18 cellular contexts compared by ENCODE assay signal in genomic region chr17:76063880-76064546, GRCh38. TPM values are rescaled to one million over a fixed set of nuclear protein-coding genes. Genes with fewer than 3 reads are reported as not detected.
DNase-seq lines count a peak whose midpoint lies in the region; ATAC-seq and TF ChIP-seq lines count a peak whose summit lies in the region.
"Had no signal": no experiment of that assay in that cellular context is flagged by ENCODE, and none has a peak within 500 bp of the region (broad histone marks: within the 10 kb centered on the region; RNA-seq: fewer than 3 reads in every experiment).

No MANE protein-coding gene starts in this region.

- peaks cover 24% of the 10 kb centered on the region for H3K4me1 Mint-ChIP-seq in stimulated activated naive CD8-positive, alpha-beta T cell treated with anti-CD3 and anti-CD28 coated beads, Interleukin-15, Interleukin-2, amounts not matched to agents 100 ng/mL and 50 ng/mL, for 24 hours (ENCODE audit: low read depth)
- peaks cover 28% of the 10 kb centered on the region for H3K4me1 Mint-ChIP-seq in stimulated activated naive CD8-positive, alpha-beta T cell treated with anti-CD3 and anti-CD28 coated beads, Interleukin-15, amount 100 ng/mL, for 72 hours
- peaks cover 31% of the 10 kb centered on the region for H3K4me1 Mint-ChIP-seq in activated CD4-positive, alpha-beta memory T cell treated with anti-CD3 and anti-CD28 coated beads for 36 hours (ENCODE audit: low read depth)
- no peaks in the 10 kb centered on the region for H3K4me1 Mint-ChIP-seq in endodermal cell
- no peaks in the 10 kb centered on the region for H3K4me1 Mint-ChIP-seq in nephron progenitor cell

- DNase-seq in stimulated activated naive CD8-positive, alpha-beta T cell treated with anti-CD3 and anti-CD28 coated beads, Interleukin-15, amount 100 ng/mL, for 72 hours, result no peak
- peak; percentile 80 for DNase-seq in activated CD4-positive, alpha-beta memory T cell treated with anti-CD3 and anti-CD28 coated beads for 36 hours
- no peak for DNase-seq in endodermal cell
- no peak for DNase-seq in iPS-NIHi11 (ENCODE audit: low spot score)
- no peak for DNase-seq in activated gamma-delta T cell treated with Interleukin-2 at 50 U/mL for 16 hours
- DNase-seq in nephron progenitor cell, result no peak
- DNase-seq: EL; head of caudate nucleus; HFFc6; left ventricle myocardium inferior; NCI-H1930; NK-92 treated with Interleukin-12 subunit alpha and Interleukin-12 subunit beta, amount 100 ng/mL, for 24 hours; SK-N-SH had no signal

- H3K27me3 ChIP-seq in endodermal cell (ENCODE audit: control insufficient read depth, insufficient read depth, low read length, poor library complexity, severe bottlenecking), result no peaks in the 10 kb centered on the region
- H3K27me3 ChIP-seq: cardiac muscle cell had no signal

- H3K9me3 ChIP-seq in endodermal cell (ENCODE audit: control insufficient read depth, low read length), result no peaks in the 10 kb centered on the region
- H3K9me3 ChIP-seq: left ventricle myocardium inferior, SK-N-SH had no signal

- peaks cover 87% of the 10 kb centered on the region for H3K36me3 ChIP-seq in endodermal cell (ENCODE audit: control insufficient read depth, insufficient read depth, low read length)

- POLR2A ChIA-PET in activated CD4-positive, alpha-beta memory T cell treated with anti-CD3 and anti-CD28 coated beads for 36 hours (lab: Charles Lee), result interaction anchor here (1.2 to 1.9 kb wide), 3 partner anchors 8 to 40 kb away, joined by 3 to 14 read pairs (median 6); partner anchors contain the start of genes EXOC7 and SRP68

- H3K9ac ChIP-seq in endodermal cell (ENCODE audit: extremely low read depth, low read length, poor library complexity, severe bottlenecking), result no peak overlapping the region
- H3K9ac ChIP-seq: SK-N-SH had no signal

- H3K27ac ChIP-seq in endodermal cell (ENCODE audit: low read depth, low read length), result no peak overlapping the region
- H3K27ac ChIP-seq: cardiac muscle cell, epithelial cell of prostate, left ventricle myocardium inferior had no signal

- no peak for ATAC-seq in stimulated activated naive CD8-positive, alpha-beta T cell treated with anti-CD3 and anti-CD28 coated beads, Interleukin-15, amount 100 ng/mL, for 72 hours
- no peak for ATAC-seq in GM18498 (IDR thresholded peaks at IDR 0.05; ENCODE audit: unreplicated experiment)

- TF ChIP-seq CTCF in endodermal cell (conservative IDR thresholded peaks at IDR 0.05) (no peak), nephron progenitor cell (IDR thresholded peaks at IDR 0.05) (no peak)

- H3K4me3 ChIP-seq in endodermal cell (ENCODE audit: low read length), result no peak overlapping the region
- H3K4me3 ChIP-seq: cardiac muscle cell, left ventricle myocardium inferior had no signal

- CTCF ChIA-PET in activated CD4-positive, alpha-beta memory T cell treated with anti-CD3 and anti-CD28 coated beads for 36 hours (lab: Charles Lee), result interaction anchor here (0.6 to 2.1 kb wide), 9 partner anchors 7 to 64 kb away, joined by 3 to 21 read pairs (median 4); partner anchors contain the start of gene ZACN

- intact Hi-C loops in activated CD4-positive, alpha-beta memory T cell treated with anti-CD3 and anti-CD28 coated beads for 36 hours (cut with micrococcal nuclease), result loop anchor here (1.0 kb wide), 1 partner anchor 7 kb away; no protein-coding TSS in a partner anchor

- H3K9me3 Mint-ChIP-seq in stimulated activated naive CD8-positive, alpha-beta T cell treated with anti-CD3 and anti-CD28 coated beads, Interleukin-15, Interleukin-2, amounts not matched to agents 100 ng/mL and 50 ng/mL, for 24 hours, result no peaks in the 10 kb centered on the region
- no peaks in the 10 kb centered on the region for H3K9me3 Mint-ChIP-seq in stimulated activated naive CD8-positive, alpha-beta T cell treated with anti-CD3 and anti-CD28 coated beads, Interleukin-15, amount 100 ng/mL, for 72 hours
- H3K9me3 Mint-ChIP-seq in activated CD4-positive, alpha-beta memory T cell treated with anti-CD3 and anti-CD28 coated beads for 36 hours, result no peaks in the 10 kb centered on the region
- no peaks in the 10 kb centered on the region for H3K9me3 Mint-ChIP-seq in endodermal cell
- no peaks in the 10 kb centered on the region for H3K9me3 Mint-ChIP-seq in nephron progenitor cell
- H3K9me3 Mint-ChIP-seq: HFFc6 had no signal

- peak overlapping the region; percentile 58 for H3K27ac Mint-ChIP-seq in stimulated activated naive CD8-positive, alpha-beta T cell treated with anti-CD3 and anti-CD28 coated beads, Interleukin-15, Interleukin-2, amounts not matched to agents 100 ng/mL and 50 ng/mL, for 24 hours
- peak overlapping the region in 1 of 2 donors; percentile 15 for H3K27ac Mint-ChIP-seq in stimulated activated naive CD8-positive, alpha-beta T cell treated with anti-CD3 and anti-CD28 coated beads, Interleukin-15, amount 100 ng/mL, for 72 hours
- H3K27ac Mint-ChIP-seq in activated CD4-positive, alpha-beta memory T cell treated with anti-CD3 and anti-CD28 coated beads for 36 hours, result peak overlapping the region; percentile 84
- H3K27ac Mint-ChIP-seq in endodermal cell (peak overlapping the region; percentile 26), nephron progenitor cell (no peak overlapping the region)
- H3K27ac Mint-ChIP-seq: HFFc6 had no signal

- no peak overlapping the region for H3K4me3 Mint-ChIP-seq in stimulated activated naive CD8-positive, alpha-beta T cell treated with anti-CD3 and anti-CD28 coated beads, Interleukin-15, Interleukin-2, amounts not matched to agents 100 ng/mL and 50 ng/mL, for 24 hours
- H3K4me3 Mint-ChIP-seq in stimulated activated naive CD8-positive, alpha-beta T cell treated with anti-CD3 and anti-CD28 coated beads, Interleukin-15, amount 100 ng/mL, for 72 hours, result peak overlapping the region in 1 of 2 donors; percentile 4
- peak overlapping the region; percentile 25 for H3K4me3 Mint-ChIP-seq in activated CD4-positive, alpha-beta memory T cell treated with anti-CD3 and anti-CD28 coated beads for 36 hours
- H3K4me3 Mint-ChIP-seq in endodermal cell (no peak overlapping the region), nephron progenitor cell (no peak overlapping the region)
- H3K4me3 Mint-ChIP-seq: HFFc6 had no signal

- H3K27me3 Mint-ChIP-seq in stimulated activated naive CD8-positive, alpha-beta T cell treated with anti-CD3 and anti-CD28 coated beads, Interleukin-15, Interleukin-2, amounts not matched to agents 100 ng/mL and 50 ng/mL, for 24 hours, result no peaks in the 10 kb centered on the region
- no peaks in the 10 kb centered on the region for H3K27me3 Mint-ChIP-seq in stimulated activated naive CD8-positive, alpha-beta T cell treated with anti-CD3 and anti-CD28 coated beads, Interleukin-15, amount 100 ng/mL, for 72 hours
- no peaks in the 10 kb centered on the region for H3K27me3 Mint-ChIP-seq in activated CD4-positive, alpha-beta memory T cell treated with anti-CD3 and anti-CD28 coated beads for 36 hours
- H3K27me3 Mint-ChIP-seq in endodermal cell (ENCODE audit: insufficient read depth) (no peaks in the 10 kb centered on the region), nephron progenitor cell (ENCODE audit: low read depth, poor library complexity) (no peaks in the 10 kb centered on the region)

- no peaks in the 10 kb centered on the region for H3K4me1 ChIP-seq in endodermal cell (ENCODE audit: control insufficient read depth, insufficient read depth, low read length)

- 93 to 97% methylated on average over 14 to 15 of the region's 15 CpGs for WGBS in endodermal cell (ENCODE audit: insufficient coverage in 1 of 2, insufficient read length in 1 of 2), 2 experiments

- peaks cover 80% of the 10 kb centered on the region for H3K36me3 Mint-ChIP-seq in stimulated activated naive CD8-positive, alpha-beta T cell treated with anti-CD3 and anti-CD28 coated beads, Interleukin-15, Interleukin-2, amounts not matched to agents 100 ng/mL and 50 ng/mL, for 24 hours (ENCODE audit: low read depth)
- peaks cover 68% of the 10 kb centered on the region for H3K36me3 Mint-ChIP-seq in activated CD4-positive, alpha-beta memory T cell treated with anti-CD3 and anti-CD28 coated beads for 36 hours
- H3K36me3 Mint-ChIP-seq in endodermal cell (ENCODE audit: low read depth) (peaks cover 74% of the 10 kb centered on the region), nephron progenitor cell (ENCODE audit: low read depth) (peaks cover 74% of the 10 kb centered on the region)

RNA-seq across cellular contexts. Expression of gene SRP68, which starts 8.3 kb away (rescaled TPM):
- 100 to 1,000 TPM; 142 to 148 TPM for total RNA-seq in activated CD4-positive, alpha-beta memory T cell treated with anti-CD3 and anti-CD28 coated beads for 36 hours
- 10 to 100 TPM; 73.9 to 78.0 TPM for total RNA-seq in endodermal cell
- polyA plus RNA-seq in endodermal cell (2013, experiment 1 of 2), result 63.0 TPM
- 58.3 TPM for polyA plus RNA-seq in endodermal cell (2013, experiment 2 of 2)

RNA-seq across cellular contexts. Expression of gene GALR2, which starts 10.6 kb away (rescaled TPM):
- 1 to 10 TPM; 3.5 to 4.8 TPM for total RNA-seq in activated CD4-positive, alpha-beta memory T cell treated with anti-CD3 and anti-CD28 coated beads for 36 hours
- not detected for total RNA-seq in endodermal cell
- not detected for polyA plus RNA-seq in endodermal cell (2013, experiment 1 of 2)
- polyA plus RNA-seq in endodermal cell (2013, experiment 2 of 2), result not detected
- total RNA-seq: cardiac muscle cell, left ventricle myocardium inferior, skeletal muscle tissue had no signal

RNA-seq across cellular contexts. Expression of gene ZACN, which starts 15.0 kb away (rescaled TPM):
- 1 to 10 TPM; 4.9 to 5.1 TPM for total RNA-seq in activated CD4-positive, alpha-beta memory T cell treated with anti-CD3 and anti-CD28 coated beads for 36 hours
- total RNA-seq in endodermal cell, result under 1 TPM in 1 of 2 donors, not detected in 1; 0.09 TPM
- not detected for polyA plus RNA-seq in endodermal cell (2013, experiment 1 of 2)
- polyA plus RNA-seq in endodermal cell (2013, experiment 2 of 2), result not detected
- total RNA-seq: cardiac muscle cell, left ventricle myocardium inferior, skeletal muscle tissue had no signal
- polyA plus RNA-seq: SK-N-SH had no signal

RNA-seq across cellular contexts. Expression of gene EVPL, which starts 36.9 kb away (rescaled TPM):
- under 1 TPM in 1 of 2 experiments, not detected in 1; 0.02 TPM for total RNA-seq in activated CD4-positive, alpha-beta memory T cell treated with anti-CD3 and anti-CD28 coated beads for 36 hours
- under 1 TPM; 0.20 to 0.51 TPM for total RNA-seq in endodermal cell
- 0.04 TPM for polyA plus RNA-seq in endodermal cell (2013, experiment 1 of 2)
- polyA plus RNA-seq in endodermal cell (2013, experiment 2 of 2), result not detected
- total RNA-seq: HFFc6, left ventricle myocardium inferior had no signal
- polyA plus RNA-seq: cardiac muscle cell had no signal

RNA-seq across cellular contexts. Expression of gene EXOC7, which starts 39.6 kb away (rescaled TPM):
- total RNA-seq in activated CD4-positive, alpha-beta memory T cell treated with anti-CD3 and anti-CD28 coated beads for 36 hours, result 10 to 100 TPM; 63.3 to 66.0 TPM
- 100 to 1,000 TPM; 159 to 187 TPM for total RNA-seq in endodermal cell
- polyA plus RNA-seq in endodermal cell (2013, experiment 1 of 2), result 83.1 TPM
- 82.3 TPM for polyA plus RNA-seq in endodermal cell (2013, experiment 2 of 2)

Comparison
In these comparisons a context has a peak if more than half of its experiments do, and no peak if none do; other contexts are left out.
1. RNA of gene GALR2, which starts 10.6 kb away (total RNA-seq): 3.5 to 4.8 TPM in activated CD4-positive, alpha-beta memory T cell treated with anti-CD3 and anti-CD28 coated beads for 36 hours; not detected in endodermal cell; every median in the first group is over 4 times any median in the second.
2. RNA of gene ZACN, which starts 15.0 kb away (total RNA-seq): 4.9 to 5.1 TPM in activated CD4-positive, alpha-beta memory T cell treated with anti-CD3 and anti-CD28 coated beads for 36 hours; 0.09 TPM in endodermal cell; every median in the first group is over 4 times any median in the second.